9 cellular contexts compared by ENCODE assay signal in genomic region chr6:3654436-3654835, GRCh38.
"Had no signal": no experiment of that assay in that cellular context is flagged by ENCODE, and none has a peak within 500 bp of the region (broad histone marks: within the 10 kb centered on the region; RNA-seq: fewer than 3 reads in every experiment).

No MANE protein-coding gene starts in this region.

- H3K27ac ChIP-seq: GM23248 had no signal

- DNase-seq: GM23248, GOT3, H7, HFFc6, IMR-90 had no signal

- H3K27ac Mint-ChIP-seq: HFFc6 had no signal

- H3K9me3 ChIP-seq: HAP-1 had no signal

- H3K4me3 Mint-ChIP-seq: HFFc6 had no signal

- H3K9ac ChIP-seq: GM23248 had no signal

- H3K36me3 ChIP-seq: HAP-1 had no signal

- FAIRE-seq: HTR-8/SVneo, K562 had no signal

- H3K4me3 ChIP-seq: GM23248, HAP-1, K562 had no signal

- H3K9me3 Mint-ChIP-seq: HFFc6 had no signal

- H3K4me1 ChIP-seq: HAP-1 had no signal

- ATAC-seq: HCT116, K562 had no signal
